ENCODE assay signal across 8 cellular contexts in genomic region chr5:181243020-181243520, GRCh38. TPM values are rescaled to one million over a fixed set of nuclear protein-coding genes. Genes with fewer than 3 reads are reported as not detected.
DNase-seq lines count a peak whose midpoint lies in the region; ATAC-seq and TF ChIP-seq lines count a peak whose summit lies in the region.

No MANE protein-coding gene starts in this region.

- peaks cover 57% of the 10 kb centered on the region for H3K4me1 Mint-ChIP-seq in dendritic cell treated with granulocyte-macrophage colony-stimulating factor and Interleukin-4, amounts not matched to agents 40 ng/mL and 50 ng/mL, for 4 days (ENCODE audit: low read depth)
- H3K4me1 Mint-ChIP-seq in naive thymus-derived CD8-positive, alpha-beta T cell, result peaks cover 34 to 77% (median 74%) of the 10 kb centered on the region in 4 donors

- peak overlapping the region; percentile 99 for H3K9ac ChIP-seq in MM.1S (ENCODE audit: low read length)

- H3K4me3 ChIP-seq in BE2C (ENCODE audit: low read depth, low read length), result peak overlapping the region; percentile 96
- H3K4me3 ChIP-seq in MM.1S (ENCODE audit: low read length), result peak overlapping the region; percentile 98

- H3K9me3 ChIP-seq in BE2C (no peaks in the 10 kb centered on the region), MM.1S (replicated peaks; ENCODE audit: insufficient read depth, low read length) (no peaks in the 10 kb centered on the region)

- intact Hi-C loops in dendritic cell treated with granulocyte-macrophage colony-stimulating factor and Interleukin-4, amounts not matched to agents 40 ng/mL and 50 ng/mL, for 4 days (cut with micrococcal nuclease), result loop anchor here (5.0 to 10.0 kb wide), 2 partner anchors 381 to 438 kb away; partner anchors contain the start of genes MGAT1 and ZFP62

- H3K9me3 Mint-ChIP-seq in dendritic cell treated with granulocyte-macrophage colony-stimulating factor and Interleukin-4, amounts not matched to agents 40 ng/mL and 50 ng/mL, for 4 days, result no peaks in the 10 kb centered on the region
- H3K9me3 Mint-ChIP-seq in naive thymus-derived CD8-positive, alpha-beta T cell, result no peaks in the 10 kb centered on the region

- ATAC-seq in naive thymus-derived CD8-positive, alpha-beta T cell, result no peak

- H3K27me3 ChIP-seq in BE2C (no peaks in the 10 kb centered on the region), MM.1S (replicated peaks; ENCODE audit: insufficient read depth, low read length) (no peaks in the 10 kb centered on the region)

- DNase-seq in BE2C (no peak), MM.1S (peak; percentile 23), retina (no peak), SK-N-DZ (ENCODE audit: low spot score) (no peak), DMS53 treated with DMSO at 0.1 percent for 48 hours (lab: John Stamatoyannopoulos, UW; ENCODE audit: unreplicated experiment) (no peak)
- DNase-seq in naive thymus-derived CD8-positive, alpha-beta T cell, result peak in 2 of 10 donors; percentile 40 to 44
- DNase-seq in stimulated activated CD4-positive, alpha-beta T cell treated with anti-CD3 and anti-CD28 coated beads, Interleukin-15, amount 100 ng/mL, for 24 hours, result no peak

- peaks cover 58% of the 10 kb centered on the region for H3F3A ChIP-seq in MM.1S (ENCODE audit: insufficient read depth, low read length)

- H3K36me3 Mint-ChIP-seq in dendritic cell treated with granulocyte-macrophage colony-stimulating factor and Interleukin-4, amounts not matched to agents 40 ng/mL and 50 ng/mL, for 4 days (ENCODE audit: low read depth), result peaks cover 84% of the 10 kb centered on the region
- peaks cover 10 to 53% (median 14%) of the 10 kb centered on the region in 3 donors for H3K36me3 Mint-ChIP-seq in naive thymus-derived CD8-positive, alpha-beta T cell

- no peak overlapping the region; the same call in 1 of the 2 replicates for H2AFZ ChIP-seq in MM.1S (ENCODE audit: low read length)

- peaks cover 23% of the 10 kb centered on the region for H4K20me1 ChIP-seq in MM.1S (ENCODE audit: insufficient read depth, low read length)

- H3K36me3 ChIP-seq in BE2C (peaks cover 59% of the 10 kb centered on the region), MM.1S (replicated peaks; ENCODE audit: insufficient read depth, low read length) (peaks cover 26% of the 10 kb centered on the region; the same call in 1 of the 2 replicates)

- peak overlapping the region; percentile 96 for H3K4me2 ChIP-seq in MM.1S (ENCODE audit: low read depth, low read length)

- peaks cover 70% of the 10 kb centered on the region for H3K79me2 ChIP-seq in MM.1S (ENCODE audit: low read length)

- POLR2A ChIA-PET in naive thymus-derived CD8-positive, alpha-beta T cell (lab: Charles Lee), result interaction anchor here (1.2 to 15.4 kb wide), 7 partner anchors 9 to 381 kb away, joined by 3 to 284 read pairs (median 20); partner anchors contain the start of genes TRIM41 and TRIM52

- TF ChIP-seq CTCF in BE2C (IDR thresholded peaks at IDR 0.05; ENCODE audit: low read depth, low read length), result no peak
- no peak for TF ChIP-seq CTCF in MM.1S (IDR thresholded peaks at IDR 0.05; ENCODE audit: low read length)

- H3K9me2 ChIP-seq in MM.1S (replicated peaks; ENCODE audit: insufficient read depth, low read length), result no peaks in the 10 kb centered on the region

- H3K27ac ChIP-seq in MM.1S (ENCODE audit: low read length), result peak overlapping the region; percentile 80

- peak overlapping the region; percentile 100 for H3K27ac Mint-ChIP-seq in dendritic cell treated with granulocyte-macrophage colony-stimulating factor and Interleukin-4, amounts not matched to agents 40 ng/mL and 50 ng/mL, for 4 days
- peak overlapping the region; percentile 94 to 99 (median 98) for H3K27ac Mint-ChIP-seq in naive thymus-derived CD8-positive, alpha-beta T cell

- H3K27me3 Mint-ChIP-seq in dendritic cell treated with granulocyte-macrophage colony-stimulating factor and Interleukin-4, amounts not matched to agents 40 ng/mL and 50 ng/mL, for 4 days, result no peaks in the 10 kb centered on the region
- no peaks in the 10 kb centered on the region for H3K27me3 Mint-ChIP-seq in naive thymus-derived CD8-positive, alpha-beta T cell

- H3K4me1 ChIP-seq in BE2C (peaks cover 9% of the 10 kb centered on the region), MM.1S (ENCODE audit: low read length) (peaks cover 31% of the 10 kb centered on the region)

- H3K4me3 Mint-ChIP-seq in dendritic cell treated with granulocyte-macrophage colony-stimulating factor and Interleukin-4, amounts not matched to agents 40 ng/mL and 50 ng/mL, for 4 days, result peak overlapping the region; percentile 92
- H3K4me3 Mint-ChIP-seq in naive thymus-derived CD8-positive, alpha-beta T cell, result peak overlapping the region; percentile 96 to 100 (median 99)

RNA-seq across cellular contexts. Expression of gene RACK1, which starts 0.6 kb away (rescaled TPM):
- 2,500 TPM for polyA plus RNA-seq in BE2C (2012; ENCODE audit: insufficient read depth, insufficient read length, low read depth)
- 1,000 to 10,000 TPM; 2,236 to 2,371 TPM for total RNA-seq in naive thymus-derived CD8-positive, alpha-beta T cell
- 1,000 to 10,000 TPM; 2,449 to 2,566 (median 2,565) TPM for polyA plus RNA-seq in naive thymus-derived CD8-positive, alpha-beta T cell
- polyA plus RNA-seq in SK-N-DZ (2014; cell fraction: cytosol; rRNA removed), result 4,590 and 4,863 TPM in 2 replicates
- polyA plus RNA-seq in SK-N-DZ (2014; cell fraction: nucleus; rRNA removed), result 2,745 and 2,800 TPM in 2 replicates

RNA-seq across cellular contexts. Expression of gene TRIM52, which starts 17.9 kb away (rescaled TPM):
- 33.8 TPM for polyA plus RNA-seq in BE2C (2012; ENCODE audit: insufficient read depth, insufficient read length, low read depth)
- total RNA-seq in naive thymus-derived CD8-positive, alpha-beta T cell, result 10 to 100 TPM; 62.7 to 64.2 TPM
- polyA plus RNA-seq in naive thymus-derived CD8-positive, alpha-beta T cell, result 10 to 100 TPM; 23.6 to 36.3 (median 32.8) TPM
- 18.3 TPM in 2 replicates for polyA plus RNA-seq in SK-N-DZ (2014; cell fraction: cytosol; rRNA removed)
- 31.7 and 40.4 TPM in 2 replicates for polyA plus RNA-seq in SK-N-DZ (2014; cell fraction: nucleus; rRNA removed)

RNA-seq across cellular contexts. Expression of gene TRIM41, which starts 20.0 kb away (rescaled TPM):
- polyA plus RNA-seq in BE2C (2012; ENCODE audit: insufficient read depth, insufficient read length, low read depth), result 80.4 TPM
- 10 to 100 TPM; 33.3 to 40.7 TPM for total RNA-seq in naive thymus-derived CD8-positive, alpha-beta T cell
- 1 to 10 TPM; 1.1 to 2.6 (median 1.6) TPM for polyA plus RNA-seq in naive thymus-derived CD8-positive, alpha-beta T cell
- polyA plus RNA-seq in SK-N-DZ (2014; cell fraction: cytosol; rRNA removed), result 12.7 and 19.2 TPM in 2 replicates
- 56.8 and 82.1 TPM in 2 replicates for polyA plus RNA-seq in SK-N-DZ (2014; cell fraction: nucleus; rRNA removed)

RNA-seq across cellular contexts. Expression of gene TRIM7, which starts 38.1 kb away (rescaled TPM):
- polyA plus RNA-seq in BE2C (2012; ENCODE audit: insufficient read depth, insufficient read length, low read depth), result 3.2 TPM
- 1 to 10 TPM; 3.7 to 4.2 TPM for total RNA-seq in naive thymus-derived CD8-positive, alpha-beta T cell
- polyA plus RNA-seq in naive thymus-derived CD8-positive, alpha-beta T cell, result under 1 TPM in 1 of 3 donors, not detected in 2; 0.40 TPM
- polyA plus RNA-seq in SK-N-DZ (2014; cell fraction: cytosol; rRNA removed), result 0.17 and 1.8 TPM in 2 replicates
- polyA plus RNA-seq in SK-N-DZ (2014; cell fraction: nucleus; rRNA removed), result 2.4 and 4.4 TPM in 2 replicates
